8 cellular contexts compared by ENCODE assay signal in genomic region chr3:107676469-107677309, GRCh38.
DNase-seq lines count a peak whose midpoint lies in the region; ATAC-seq and TF ChIP-seq lines count a peak whose summit lies in the region.

No MANE protein-coding gene starts in this region.

- H3K9ac ChIP-seq in GM23248: no peak overlapping the region

- CTCF ChIA-PET in AG04450 (lab: Charles Lee): interaction anchor here (0.5 to 8.5 kb wide), 43 partner anchors 9 to 876 kb away, joined by 3 to 157 read pairs (median 5); no protein-coding TSS in a partner anchor
- CTCF ChIA-PET in naive thymus-derived CD4-positive, alpha-beta T cell (lab: Charles Lee): interaction anchor here (0.5 to 5.3 kb wide), 19 partner anchors 8 to 728 kb away, joined by 3 to 59 read pairs (median 5); no protein-coding TSS in a partner anchor

- ATAC-seq in naive thymus-derived CD4-positive, alpha-beta T cell: peak; percentile 49
- ATAC-seq in GM19023 (IDR thresholded peaks at IDR 0.05; ENCODE audit: unreplicated experiment): no peak
- ATAC-seq in activated naive CD4-positive, alpha-beta T cell treated with anti-CD3 and anti-CD28 coated beads, Interleukin-2, amount 50 U/mL, for 72 hours: no peak

- peak overlapping the region in 4 of 9 donors; percentile 19 to 79 (median 53) for H3K27ac Mint-ChIP-seq in naive thymus-derived CD4-positive, alpha-beta T cell
- H3K27ac Mint-ChIP-seq in activated naive CD4-positive, alpha-beta T cell treated with anti-CD3 and anti-CD28 coated beads, Interleukin-2, amount 50 U/mL, for 72 hours: no peak overlapping the region

- 39 to 43% methylated on average over 2 of the region's 2 CpGs for WGBS in GM23248 (ENCODE audit: low coverage in 1 of 2, low lambda C conversion rate in 2 of 2, missing lambda C conversion rate in 2 of 2), 2 experiments

- H3K27ac ChIP-seq in AG04450 (ENCODE audit: low read depth, low read length): no peak overlapping the region
- no peak overlapping the region for H3K27ac ChIP-seq in GM23248
- H3K27ac ChIP-seq in naive thymus-derived CD4-positive, alpha-beta T cell (ENCODE audit: low read depth, low read length): no peak overlapping the region

- no peak overlapping the region for H3K4me3 Mint-ChIP-seq in naive thymus-derived CD4-positive, alpha-beta T cell

- H3K4me3 ChIP-seq in AG04450 (ENCODE audit: low read depth, low read length): no peak overlapping the region
- no peak overlapping the region for H3K4me3 ChIP-seq in GM23248
- H3K4me3 ChIP-seq in naive thymus-derived CD4-positive, alpha-beta T cell (ENCODE audit: low read length): no peak overlapping the region

- peak; percentile 56 for TF ChIP-seq CTCF in AG04450 (IDR thresholded peaks at IDR 0.05; ENCODE audit: low read depth, low read length)

- H2AFZ ChIP-seq in GM23248: no peak overlapping the region

- H3K4me2 ChIP-seq in GM23248 (ENCODE audit: unreplicated experiment): no peak overlapping the region

- DNase-seq in AG04450 (ENCODE audit: low read depth, low spot score): no peak
- DNase-seq in GM23248: peak; percentile 60
- peak; percentile 44 for DNase-seq in NCI-H69 (lab: John Stamatoyannopoulos, UW)
- DNase-seq in cerebellar cortex (ENCODE audit: low spot score): peak; percentile 58
- DNase-seq in naive thymus-derived CD4-positive, alpha-beta T cell: peak in 4 of 9 donors; percentile 10 to 52 (median 44)
- DNase-seq in activated naive CD4-positive, alpha-beta T cell treated with anti-CD3 and anti-CD28 coated beads, Interleukin-2, amount 50 U/mL, for 72 hours (ENCODE audit: low spot score in 2 of 2): no peak
- DNase-seq in stimulated activated CD4-positive, alpha-beta T cell treated with anti-CD3 and anti-CD28 coated beads, Interleukin-4, amount 100 ng/mL, for 4 hours: no peak

- in situ Hi-C loops in GM23248 (cut with MboI): no loop called here

- H3K36me3 Mint-ChIP-seq in naive thymus-derived CD4-positive, alpha-beta T cell: peaks cover 0 to 2% (median 0%) of the 10 kb centered on the region in 5 donors
- peaks cover 0 to 7% of the 10 kb centered on the region in 2 donors for H3K36me3 Mint-ChIP-seq in activated naive CD4-positive, alpha-beta T cell treated with anti-CD3 and anti-CD28 coated beads, Interleukin-2, amount 50 U/mL, for 72 hours

- POLR2A ChIA-PET in AG04450 (lab: Yijun Ruan, JAX): no interaction called here
- POLR2A ChIA-PET in naive thymus-derived CD4-positive, alpha-beta T cell (lab: Charles Lee): interaction anchor here (0.7 kb wide), 2 partner anchors 10 to 60 kb away, joined by 3 to 4 read pairs; no protein-coding TSS in a partner anchor

- H3K9me2 ChIP-seq in GM23248 (ENCODE audit: insufficient read depth): no peaks in the 10 kb centered on the region

- peaks cover 0 to 2% (median 0%) of the 10 kb centered on the region in 5 donors for H3K27me3 Mint-ChIP-seq in naive thymus-derived CD4-positive, alpha-beta T cell

- peaks cover 13% of the 10 kb centered on the region; the same call in 1 of the 2 replicates for H3F3A ChIP-seq in GM23248 (ENCODE audit: insufficient read depth)

- H3K9me3 ChIP-seq in AG04450 (ENCODE audit: control insufficient read depth, insufficient read depth, low read length): no peaks in the 10 kb centered on the region
- H3K9me3 ChIP-seq in GM23248 (ENCODE audit: low read depth): no peaks in the 10 kb centered on the region
- H3K9me3 ChIP-seq in naive thymus-derived CD4-positive, alpha-beta T cell (ENCODE audit: control insufficient read depth in 2 of 3, low read length in 3 of 3): no peaks in the 10 kb centered on the region

- peaks cover 0 to 2% (median 0%) of the 10 kb centered on the region in 11 donors for H3K9me3 Mint-ChIP-seq in naive thymus-derived CD4-positive, alpha-beta T cell
- H3K9me3 Mint-ChIP-seq in activated naive CD4-positive, alpha-beta T cell treated with anti-CD3 and anti-CD28 coated beads, Interleukin-2, amount 50 U/mL, for 72 hours: peaks cover 0 to 7% of the 10 kb centered on the region in 2 donors

- peaks cover 21 to 56% (median 48%) of the 10 kb centered on the region in 7 donors for H3K4me1 Mint-ChIP-seq in naive thymus-derived CD4-positive, alpha-beta T cell

- H3K27me3 ChIP-seq in AG04450 (ENCODE audit: control insufficient read depth, insufficient read depth, low read length) (no peaks in the 10 kb centered on the region), GM23248 (replicated peaks; ENCODE audit: insufficient read depth) (no peaks in the 10 kb centered on the region)
- no peaks in the 10 kb centered on the region for H3K27me3 ChIP-seq in naive thymus-derived CD4-positive, alpha-beta T cell (ENCODE audit: control insufficient read depth in 2 of 2, insufficient read depth in 2 of 2, low read length in 2 of 2)

- H3K4me1 ChIP-seq in GM23248 (ENCODE audit: insufficient read depth): peaks cover 6% of the 10 kb centered on the region; the same call in 1 of the 2 replicates
- no peaks in the 10 kb centered on the region for H3K4me1 ChIP-seq in naive thymus-derived CD4-positive, alpha-beta T cell (ENCODE audit: control insufficient read depth in 2 of 2, insufficient read depth in 2 of 2, low read length in 2 of 2)

- intact Hi-C loops in naive thymus-derived CD4-positive, alpha-beta T cell (cut with micrococcal nuclease): loop anchor here (1.0 to 10.0 kb wide), 15 partner anchors 14 to 876 kb away; no protein-coding TSS in a partner anchor

- no peaks in the 10 kb centered on the region for H3K36me3 ChIP-seq in GM23248 (ENCODE audit: low read depth)
- H3K36me3 ChIP-seq in naive thymus-derived CD4-positive, alpha-beta T cell (ENCODE audit: control insufficient read depth in 2 of 3, insufficient read depth in 3 of 3, low read length in 3 of 3): no peaks in the 10 kb centered on the region

- H4K20me1 ChIP-seq in GM23248 (ENCODE audit: insufficient read depth): no peaks in the 10 kb centered on the region

- 0 out of 2 replicates have a peak, but pooled peaks cover 6% of the 10 kb centered on the region for H3K79me2 ChIP-seq in GM23248 (ENCODE audit: insufficient read depth)

Comparison
In these comparisons a context has a peak if more than half of its experiments do, and no peak if none do; other contexts are left out.
1. DNase-seq: peak in GM23248 (single experiment), NCI-H69 (single experiment) and cerebellar cortex (single experiment); none in AG04450 (single experiment), activated naive CD4-positive, alpha-beta T cell treated with anti-CD3 and anti-CD28 coated beads, Interleukin-2, amount 50 U/mL, for 72 hours (0 of 2) and stimulated activated CD4-positive, alpha-beta T cell treated with anti-CD3 and anti-CD28 coated beads, Interleukin-4, amount 100 ng/mL, for 4 hours (0 of 2).